Comparison of ENCODE assay signal across 9 cellular contexts in genomic region chr6:137846772-137847313, GRCh38. TPM values are rescaled to one million over a fixed set of nuclear protein-coding genes. Genes with fewer than 3 reads are reported as not detected.
DNase-seq lines count a peak whose midpoint lies in the region; ATAC-seq and TF ChIP-seq lines count a peak whose summit lies in the region.
"Had no signal": no experiment of that assay in that cellular context is flagged by ENCODE, and none has a peak within 500 bp of the region (broad histone marks: within the 10 kb centered on the region; RNA-seq: fewer than 3 reads in every experiment).

No MANE protein-coding gene starts in this region.

- no peaks in the 10 kb centered on the region for H3K4me1 ChIP-seq in right lobe of liver

- ATAC-seq in GM21717 (IDR thresholded peaks at IDR 0.05; ENCODE audit: unreplicated experiment) = peak; percentile 71
- peak; percentile 65 to 87 (median 78) for ATAC-seq in right lobe of liver
- no peak for ATAC-seq in HG02938 (IDR thresholded peaks at IDR 0.05; ENCODE audit: unreplicated experiment)

- 61% methylated on average over 4 of the region's 7 CpGs for WGBS in right lobe of liver (ENCODE audit: insufficient coverage, low coverage, low lambda C conversion rate, missing lambda C conversion rate)

- H3K36me3 ChIP-seq in right lobe of liver = no peaks in the 10 kb centered on the region

- peaks cover 27% of the 10 kb centered on the region for H3K4me1 Mint-ChIP-seq in osteocyte (ENCODE audit: unreplicated experiment)

- H3K27ac Mint-ChIP-seq in osteocyte (ENCODE audit: unreplicated experiment) = no peak overlapping the region

- no peaks in the 10 kb centered on the region for H3K36me3 Mint-ChIP-seq in osteocyte (ENCODE audit: unreplicated experiment)

- H3K4me3 Mint-ChIP-seq in osteocyte (ENCODE audit: unreplicated experiment) = no peak overlapping the region

- H3K9me3 Mint-ChIP-seq in osteocyte (ENCODE audit: unreplicated experiment) = no peaks in the 10 kb centered on the region

- H3K27me3 ChIP-seq in right lobe of liver = no peaks in the 10 kb centered on the region

- TF ChIP-seq POLR2A in right lobe of liver (IDR thresholded peaks at IDR 0.05) = no peak

- intact Hi-C loops in right lobe of liver (cut with DNase I) = no loop called here

- no peak for TF ChIP-seq CTCF in right lobe of liver (IDR thresholded peaks at IDR 0.05)
- TF ChIP-seq CTCF in osteocyte (IDR thresholded peaks at IDR 0.05) = no peak

- DNase-seq in CD1c-positive myeloid dendritic cell (ENCODE audit: extremely low spot score) (peak; percentile 94), OCI-M1 (lab: John Stamatoyannopoulos, UW) (peak; percentile 78), right lobe of liver (peak; percentile 47 to 63 (median 50)), NCI-H1105 treated with DMSO at 0.1 percent for 48 hours (lab: John Stamatoyannopoulos, UW) (no peak), NCI-H146 treated with DMSO at 0.1 percent for 48 hours (lab: John Stamatoyannopoulos, UW; ENCODE audit: unreplicated experiment) (no peak), osteocyte (ENCODE audit: extremely low spot score, unreplicated experiment) (no peak)
- DNase-seq: PC-9 had no signal

- H3K27ac ChIP-seq in right lobe of liver = no peak overlapping the region
- H3K27ac ChIP-seq: PC-9 had no signal

- no peaks in the 10 kb centered on the region for H3K9me3 ChIP-seq in right lobe of liver

- H3K4me3 ChIP-seq in right lobe of liver = no peak overlapping the region
- H3K4me3 ChIP-seq: PC-9 had no signal

- H3K27me3 Mint-ChIP-seq in osteocyte (ENCODE audit: unreplicated experiment) = no peaks in the 10 kb centered on the region

RNA-seq across cellular contexts. Expression of gene TNFAIP3, which starts 20.2 kb away (rescaled TPM):
- total RNA-seq in right lobe of liver (10 to 100 TPM in 5 of 6 experiments, 1 to 10 TPM in 1; 8.3 to 38.1 (median 13.6) TPM), osteocyte (12.0 and 17.4 TPM in 2 replicates)

Comparison
In these comparisons a context has a peak if more than half of its experiments do, and no peak if none do; other contexts are left out.
1. DNase-seq: peak in CD1c-positive myeloid dendritic cell (single experiment), OCI-M1 (single experiment) and right lobe of liver (3 of 3); none in NCI-H1105 treated with DMSO at 0.1 percent for 48 hours (single experiment), NCI-H146 treated with DMSO at 0.1 percent for 48 hours (single experiment) and osteocyte (single experiment).